In genomic region chr16:29825145-29826044, GRCh38 we compare ENCODE assay signal across 8 cellular contexts. TPM values are rescaled to one million over a fixed set of nuclear protein-coding genes. Genes with fewer than 3 reads are reported as not detected.
A peak's percentile ranks its signal among the peaks of the same experiment; 100 is the strongest.
DNase-seq lines count a peak whose midpoint lies in the region; ATAC-seq and TF ChIP-seq lines count a peak whose summit lies in the region.

No MANE protein-coding gene starts in this region.

- H3K9me3 ChIP-seq in BLaER1 = no peaks in the 10 kb centered on the region

- H3K4me3 ChIP-seq in BLaER1 (no peak overlapping the region), KMS-11 (IDR thresholded peaks at IDR 0.05; ENCODE audit: insufficient read depth, low read depth, low read length) (no peak overlapping the region), foreskin fibroblast (ENCODE audit: low read depth in 1 of 2, low read length in 2 of 2) (peak overlapping the region; percentile 19 to 22)

- no peaks in the 10 kb centered on the region for H3K27me3 Mint-ChIP-seq in activated T-helper 17 cell treated with anti-CD3 and anti-CD28 coated beads, Interleukin-2, amount 50 U/mL, for 72 hours
- H3K27me3 Mint-ChIP-seq in progenitor cell of endocrine pancreas = no peaks in the 10 kb centered on the region

- peak overlapping the region; percentile 84 for H3K27ac Mint-ChIP-seq in activated T-helper 17 cell treated with anti-CD3 and anti-CD28 coated beads, Interleukin-2, amount 50 U/mL, for 72 hours
- peak overlapping the region; percentile 30 for H3K27ac Mint-ChIP-seq in progenitor cell of endocrine pancreas

- H3K4me1 Mint-ChIP-seq in activated T-helper 17 cell treated with anti-CD3 and anti-CD28 coated beads, Interleukin-2, amount 50 U/mL, for 72 hours = peaks cover 29% of the 10 kb centered on the region
- H3K4me1 Mint-ChIP-seq in progenitor cell of endocrine pancreas (ENCODE audit: low read depth) = peaks cover 14% of the 10 kb centered on the region

- no peak overlapping the region for H3K9ac ChIP-seq in BLaER1
- peak overlapping the region; percentile 42; the same call in 1 of the 2 replicates for H3K9ac ChIP-seq in KMS-11

- no peaks in the 10 kb centered on the region for H3K9me3 Mint-ChIP-seq in activated T-helper 17 cell treated with anti-CD3 and anti-CD28 coated beads, Interleukin-2, amount 50 U/mL, for 72 hours
- H3K9me3 Mint-ChIP-seq in progenitor cell of endocrine pancreas (ENCODE audit: low read depth) = no peaks in the 10 kb centered on the region

- peak; percentile 57 for ATAC-seq in activated T-helper 17 cell treated with anti-CD3 and anti-CD28 coated beads, Interleukin-2, amount 50 U/mL, for 72 hours (replicated peaks)
- no peak for ATAC-seq in GM18505 (IDR thresholded peaks at IDR 0.05; ENCODE audit: unreplicated experiment)

- peak overlapping the region; percentile 51 for H2AFZ ChIP-seq in KMS-11 (ENCODE audit: low read depth)

- H3K4me1 ChIP-seq in BLaER1 (peaks cover 35% of the 10 kb centered on the region), KMS-11 (ENCODE audit: low read depth, poor library complexity, severe bottlenecking) (peaks cover 42% of the 10 kb centered on the region)

- H3K79me2 ChIP-seq in KMS-11 (ENCODE audit: insufficient read depth, low read depth) = peaks cover 3% of the 10 kb centered on the region; the same call in 1 of the 2 replicates

- TF ChIP-seq POLR2A in GM18505 (IDR thresholded peaks at IDR 0.05; ENCODE audit: borderline replicate concordance, extremely low read depth, insufficient read depth, insufficient read length) = no peak

- H4K20me1 ChIP-seq in BLaER1 (peaks cover 19% of the 10 kb centered on the region), KMS-11 (ENCODE audit: insufficient read depth) (no peaks in the 10 kb centered on the region)

- DNase-seq in foreskin fibroblast (peak; percentile 81 to 94), progenitor cell of endocrine pancreas (ENCODE audit: low spot score, unreplicated experiment) (no peak), midbrain (lab: John Stamatoyannopoulos, UW) (no peak), SKM-1 (lab: John Stamatoyannopoulos, UW; ENCODE audit: unreplicated experiment) (no peak)

- H3K27me3 ChIP-seq in BLaER1 = no peaks in the 10 kb centered on the region
- no peaks in the 10 kb centered on the region for H3K27me3 ChIP-seq in KMS-11 (ENCODE audit: insufficient read depth, low read depth)

- peaks cover 59% of the 10 kb centered on the region for H3K36me3 Mint-ChIP-seq in activated T-helper 17 cell treated with anti-CD3 and anti-CD28 coated beads, Interleukin-2, amount 50 U/mL, for 72 hours (ENCODE audit: low read depth)
- no peaks in the 10 kb centered on the region for H3K36me3 Mint-ChIP-seq in progenitor cell of endocrine pancreas (ENCODE audit: insufficient read depth)

- TF ChIP-seq CTCF in KMS-11 (conservative IDR thresholded peaks at IDR 0.05; ENCODE audit: low read depth, low read length) (no peak), foreskin fibroblast (IDR thresholded peaks at IDR 0.05; ENCODE audit: low read depth, low read length) (no peak), progenitor cell of endocrine pancreas (IDR thresholded peaks at IDR 0.05; ENCODE audit: unreplicated experiment) (no peak)

- H3K4me3 Mint-ChIP-seq in activated T-helper 17 cell treated with anti-CD3 and anti-CD28 coated beads, Interleukin-2, amount 50 U/mL, for 72 hours = peak overlapping the region; percentile 73
- no peak overlapping the region for H3K4me3 Mint-ChIP-seq in progenitor cell of endocrine pancreas (ENCODE audit: low read depth)

- H3K4me2 ChIP-seq in BLaER1 (peak overlapping the region; percentile 48), KMS-11 (peak overlapping the region; percentile 74)

- H3K36me3 ChIP-seq in BLaER1 = peaks cover 24% of the 10 kb centered on the region
- H3K36me3 ChIP-seq in KMS-11 (ENCODE audit: insufficient read depth) = no peaks in the 10 kb centered on the region

- H3K27ac ChIP-seq in BLaER1 = no peak overlapping the region
- H3K27ac ChIP-seq in KMS-11 = peak overlapping the region; percentile 42

RNA-seq across cellular contexts. Expression of gene MVP, which starts 5.1 kb away (rescaled TPM):
- 100 to 1,000 TPM; 101 to 133 TPM for total RNA-seq in activated T-helper 17 cell treated with anti-CD3 and anti-CD28 coated beads, Interleukin-2, amount 50 U/mL, for 72 hours
- 6.5 and 9.0 TPM in 2 replicates for total RNA-seq in progenitor cell of endocrine pancreas

RNA-seq across cellular contexts. Expression of gene PAGR1, which starts 9.4 kb away (rescaled TPM):
- 10 to 100 TPM; 26.8 to 26.9 TPM for total RNA-seq in activated T-helper 17 cell treated with anti-CD3 and anti-CD28 coated beads, Interleukin-2, amount 50 U/mL, for 72 hours
- total RNA-seq in progenitor cell of endocrine pancreas = 26.4 and 29.9 TPM in 2 replicates

RNA-seq across cellular contexts. Expression of gene PRRT2, which starts 13.4 kb away (rescaled TPM):
- 1 to 10 TPM; 1.2 to 9.1 TPM for total RNA-seq in activated T-helper 17 cell treated with anti-CD3 and anti-CD28 coated beads, Interleukin-2, amount 50 U/mL, for 72 hours
- 1.4 and 2.4 TPM in 2 replicates for total RNA-seq in progenitor cell of endocrine pancreas

RNA-seq across cellular contexts. Expression of gene MAZ, which starts 19.1 kb away (rescaled TPM):
- total RNA-seq in activated T-helper 17 cell treated with anti-CD3 and anti-CD28 coated beads, Interleukin-2, amount 50 U/mL, for 72 hours = 100 to 1,000 TPM; 239 to 288 TPM
- total RNA-seq in progenitor cell of endocrine pancreas = 345 and 347 TPM in 2 replicates

RNA-seq across cellular contexts. Expression of gene KIF22, which starts 34.8 kb away (rescaled TPM):
- total RNA-seq in activated T-helper 17 cell treated with anti-CD3 and anti-CD28 coated beads, Interleukin-2, amount 50 U/mL, for 72 hours = 100 to 1,000 TPM; 122 to 139 TPM
- 78.4 and 79.8 TPM in 2 replicates for total RNA-seq in progenitor cell of endocrine pancreas

Comparison
In these comparisons a context has a peak if more than half of its experiments do, and no peak if none do; other contexts are left out.
1. H3K4me3 ChIP-seq: peak in foreskin fibroblast (2 of 2); none in BLaER1 (single experiment) and KMS-11 (single experiment).
2. DNase-seq: peak in foreskin fibroblast (2 of 2); none in progenitor cell of endocrine pancreas (single experiment), midbrain (single experiment) and SKM-1 (single experiment).
3. RNA of gene MVP, which starts 5.1 kb away (total RNA-seq): 101 to 133 TPM in activated T-helper 17 cell treated with anti-CD3 and anti-CD28 coated beads, Interleukin-2, amount 50 U/mL, for 72 hours; 6.5 to 9.0 TPM in progenitor cell of endocrine pancreas; every median in the first group is over 10 times any median in the second.